17 cellular contexts compared by ENCODE assay signal in the genomic region with DNA sequence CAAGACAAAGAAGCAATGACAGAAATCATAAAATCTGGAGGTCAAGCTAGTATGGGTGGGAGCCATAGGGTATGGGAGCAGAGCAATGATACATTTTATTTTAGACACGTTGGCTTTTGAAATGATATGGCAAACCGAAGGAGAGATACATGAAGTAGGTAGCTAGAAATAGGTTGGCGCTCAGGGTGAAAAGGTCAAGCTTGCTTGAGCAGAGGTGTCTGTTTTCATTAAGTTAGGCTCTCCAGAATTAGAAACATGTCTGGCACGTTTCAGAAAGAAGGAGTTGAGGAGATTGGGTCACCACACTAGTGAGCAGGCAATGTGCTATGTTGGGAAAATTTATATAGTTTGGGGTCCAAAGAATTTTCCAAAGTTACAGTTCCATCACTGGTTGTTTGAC.
DNase-seq lines count a peak whose midpoint lies in the region; ATAC-seq and TF ChIP-seq lines count a peak whose summit lies in the region.
"Had no signal": no experiment of that assay in that cellular context is flagged by ENCODE, and none has a peak within 500 bp of the region (broad histone marks: within the 10 kb centered on the region; RNA-seq: fewer than 3 reads in every experiment).

No MANE protein-coding gene starts in this region.

- no peaks in the 10 kb centered on the region for H3K79me1 ChIP-seq in neuronal stem cell (ENCODE audit: low read depth, low read length)

- H4K91ac ChIP-seq in neuronal stem cell (ENCODE audit: low read depth, low read length, poor library complexity): no peak overlapping the region

- no peak overlapping the region for H4K8ac ChIP-seq in neuronal stem cell (ENCODE audit: low read depth, low read length)

- no peak overlapping the region for H3K4me2 ChIP-seq in OCI-LY3 (ENCODE audit: low read length)
- no peak overlapping the region for H3K4me2 ChIP-seq in neuronal stem cell (ENCODE audit: insufficient read depth, low read length, poor library complexity, severe bottlenecking)
- H3K4me2 ChIP-seq: BLaER1 treated with 17β-estradiol and CSF1 and Interleukin-3, amounts not matched to agents 10 nM and 100 nM had no signal

- intact Hi-C loops in psoas muscle (cut with DNase I): no loop called here

- no peak for TF ChIP-seq CTCF in OCI-LY3 (IDR thresholded peaks at IDR 0.05; ENCODE audit: low read depth, low read length)
- TF ChIP-seq CTCF in psoas muscle (IDR thresholded peaks at IDR 0.05): no peak

- H2AK5ac ChIP-seq in neuronal stem cell (ENCODE audit: low read depth, low read length): no peak overlapping the region

- H3K4me1 ChIP-seq in OCI-LY3 (ENCODE audit: low read length) (peaks cover 29% of the 10 kb centered on the region), psoas muscle (peaks cover 8% of the 10 kb centered on the region), neuronal stem cell (ENCODE audit: control insufficient read depth in 2 of 2, insufficient read depth in 1 of 2, low read depth in 1 of 2, low read length in 2 of 2) (no peaks in the 10 kb centered on the region)
- H3K4me1 ChIP-seq: BLaER1 treated with 17β-estradiol and CSF1 and Interleukin-3, amounts not matched to agents 10 nM and 100 nM had no signal

- H3K27ac ChIP-seq in OCI-LY3 (ENCODE audit: low read length) (no peak overlapping the region), psoas muscle (peak overlapping the region; percentile 14), neuronal stem cell (replicated peaks; ENCODE audit: low read length) (no peak overlapping the region)
- H3K27ac ChIP-seq: BLaER1 treated with 17β-estradiol and CSF1 and Interleukin-3, amounts not matched to agents 10 nM and 100 nM had no signal

- H3K27me3 ChIP-seq in OCI-LY3 (ENCODE audit: low read depth, low read length): no peaks in the 10 kb centered on the region
- no peaks in the 10 kb centered on the region for H3K27me3 ChIP-seq in psoas muscle (ENCODE audit: insufficient read depth in 3 of 3, low read length in 2 of 3)
- H3K27me3 ChIP-seq in neuronal stem cell (ENCODE audit: control insufficient read depth in 3 of 3, insufficient read depth in 3 of 3, low read depth in 1 of 3, low read length in 3 of 3): no peaks in the 10 kb centered on the region
- H3K27me3 ChIP-seq: BLaER1 treated with 17β-estradiol and CSF1 and Interleukin-3, amounts not matched to agents 10 nM and 100 nM had no signal

- H3K4me3 ChIP-seq in OCI-LY3 (ENCODE audit: low read length) (no peak overlapping the region), psoas muscle (no peak overlapping the region), neuronal stem cell (ENCODE audit: low read length in 2 of 2) (no peak overlapping the region)
- H3K4me3 ChIP-seq: BLaER1 treated with 17β-estradiol and CSF1 and Interleukin-3, amounts not matched to agents 10 nM and 100 nM had no signal

- H3K4ac ChIP-seq in neuronal stem cell (ENCODE audit: low read length): no peak overlapping the region

- no peaks in the 10 kb centered on the region for H4K20me1 ChIP-seq in OCI-LY3 (ENCODE audit: insufficient read depth, low read length)
- H4K20me1 ChIP-seq: BLaER1 treated with 17β-estradiol and CSF1 and Interleukin-3, amounts not matched to agents 10 nM and 100 nM had no signal

- no peak overlapping the region for H3K18ac ChIP-seq in neuronal stem cell (ENCODE audit: low read length)

- no peak overlapping the region for H2BK12ac ChIP-seq in neuronal stem cell (ENCODE audit: low read length)

- peak in 3 of 4 donors; percentile 85 to 93 (median 92) for ATAC-seq in psoas muscle
- ATAC-seq in GM18858 (IDR thresholded peaks at IDR 0.05; ENCODE audit: unreplicated experiment): no peak
- ATAC-seq: CD8-positive, alpha-beta T cell; HCT116 had no signal

- H3K9me3 ChIP-seq in OCI-LY3 (ENCODE audit: insufficient read depth, low read length) (peaks cover 9% of the 10 kb centered on the region; the same call in 1 of the 2 replicates), psoas muscle (no peaks in the 10 kb centered on the region), neuronal stem cell (replicated peaks in 1 of 2; ENCODE audit: control insufficient read depth in 2 of 2, insufficient read depth in 1 of 2, low read depth in 1 of 2, low read length in 2 of 2) (no peaks in the 10 kb centered on the region)
- H3K9me3 ChIP-seq: BLaER1 treated with 17β-estradiol and CSF1 and Interleukin-3, amounts not matched to agents 10 nM and 100 nM had no signal

- no peak overlapping the region for H2BK5ac ChIP-seq in neuronal stem cell (ENCODE audit: low read length)

- 23 to 46% (median 34%) methylated on average over 4 of the region's 4 CpGs for WGBS in psoas muscle, 3 donors
- WGBS in neuronal stem cell (ENCODE audit: extremely low coverage in 2 of 2, insufficient read length in 2 of 2, insufficient replicate concordance in 1 of 2), 2 donors: no CpG with 5 or more reads among the region's 4 CpGs

- H3K79me2 ChIP-seq in OCI-LY3 (ENCODE audit: low read length): no peaks in the 10 kb centered on the region

- DNase-seq in NCI-H510A treated with DMSO at 0.1 percent for 48 hours (lab: John Stamatoyannopoulos, UW) (peak; percentile 11), NCI-H510A (lab: John Stamatoyannopoulos, UW) (no peak), psoas muscle (no peak), neuronal stem cell (ENCODE audit: low spot score) (no peak)
- DNase-seq: CD8-positive, alpha-beta T cell; COR-L47; DMS 273 treated with DMSO at 0.1 percent for 48 hours; DMS79 treated with DMSO at 0.1 percent for 48 hours; GF-D8; GOT3; H7; HFFc6; IMR-90 had no signal

- H2BK15ac ChIP-seq in neuronal stem cell (ENCODE audit: low read length): no peak overlapping the region

- H2BK120ac ChIP-seq in neuronal stem cell (ENCODE audit: low read depth, low read length): no peak overlapping the region

- peak overlapping the region; percentile 46; the same call in 1 of the 2 replicates for H2AFZ ChIP-seq in OCI-LY3 (ENCODE audit: low read depth, low read length)
- H2AFZ ChIP-seq in neuronal stem cell (ENCODE audit: low read length): no peak overlapping the region

- peaks cover 33% of the 10 kb centered on the region for H3K36me3 ChIP-seq in OCI-LY3 (replicated peaks; ENCODE audit: low read depth, low read length)
- H3K36me3 ChIP-seq in psoas muscle (ENCODE audit: insufficient read depth in 1 of 2, low read depth in 1 of 2): no peaks in the 10 kb centered on the region
- H3K36me3 ChIP-seq in neuronal stem cell (replicated peaks in 1 of 2; ENCODE audit: control insufficient read depth in 2 of 2, insufficient read depth in 2 of 2, low read length in 2 of 2): no peaks in the 10 kb centered on the region
- H3K36me3 ChIP-seq: BLaER1 treated with 17β-estradiol and CSF1 and Interleukin-3, amounts not matched to agents 10 nM and 100 nM had no signal

- no peak overlapping the region for H3K14ac ChIP-seq in neuronal stem cell (ENCODE audit: low read length)

- H3K9ac ChIP-seq in OCI-LY3 (ENCODE audit: low read length) (no peak overlapping the region), neuronal stem cell (ENCODE audit: low read depth, low read length, poor library complexity) (no peak overlapping the region)
- H3K9ac ChIP-seq: BLaER1 treated with 17β-estradiol and CSF1 and Interleukin-3, amounts not matched to agents 10 nM and 100 nM had no signal

- no peak overlapping the region for H3K23ac ChIP-seq in neuronal stem cell (ENCODE audit: low read depth, low read length, poor library complexity)
